Comparison of ENCODE assay signal across 11 cellular contexts in genomic region chr6:108650781-108651180, GRCh38.
DNase-seq lines count a peak whose midpoint lies in the region; ATAC-seq and TF ChIP-seq lines count a peak whose summit lies in the region.
"Had no signal": no experiment of that assay in that cellular context is flagged by ENCODE, and none has a peak within 500 bp of the region (broad histone marks: within the 10 kb centered on the region; RNA-seq: fewer than 3 reads in every experiment).

No MANE protein-coding gene starts in this region.

- intact Hi-C loops in prostate gland (cut with DNase I), result no loop called here
- intact Hi-C loops in CD4-positive, alpha-beta T cell (cut with DNase I, micrococcal nuclease), result no loop called here

- peaks cover 59% of the 10 kb centered on the region for H3K4me1 Mint-ChIP-seq in CD4-positive, alpha-beta T cell (ENCODE audit: low read depth)

- peak overlapping the region; percentile 73 to 75 for H3K27ac ChIP-seq in prostate gland
- H3K27ac ChIP-seq in CD4-positive, alpha-beta T cell (ENCODE audit: low read depth, low read length), result no peak overlapping the region

- DNase-seq in CD1c-positive myeloid dendritic cell (ENCODE audit: extremely low spot score) (peak; percentile 52), NOMO-1 treated with DMSO at 0.1 percent for 48 hours (lab: John Stamatoyannopoulos, UW; ENCODE audit: unreplicated experiment) (peak; percentile 83), choroid plexus epithelial cell (ENCODE audit: low read depth) (peak; percentile 83), prostate gland (ENCODE audit: low spot score) (no peak), DMS53 treated with DMSO at 0.1 percent for 48 hours (lab: John Stamatoyannopoulos, UW; ENCODE audit: unreplicated experiment) (no peak), NCI-H2171 treated with DMSO at 0.1 percent for 48 hours (lab: John Stamatoyannopoulos, UW) (no peak)
- no peak for DNase-seq in CD4-positive, alpha-beta T cell
- DNase-seq: DMS79 treated with DMSO at 0.1 percent for 48 hours, NCI-H2029 had no signal

- CTCF ChIA-PET in CD4-positive, alpha-beta T cell (lab: Charles Lee), result no interaction called here

- WGBS in prostate gland, result 62% methylated on average over 5 of the region's 5 CpGs

- no peak for ATAC-seq in CD4-positive, alpha-beta T cell (ENCODE audit: poor library complexity)
- no peak for ATAC-seq in GM21423 (IDR thresholded peaks at IDR 0.05; ENCODE audit: unreplicated experiment)

- H3K27me3 Mint-ChIP-seq in CD4-positive, alpha-beta T cell, result no peaks in the 10 kb centered on the region
- H3K27me3 Mint-ChIP-seq: activated naive CD4-positive, alpha-beta T cell treated with anti-CD3 and anti-CD28 coated beads, Interleukin-2, amount 50 U/mL, for 24 hours had no signal

- TF ChIP-seq POLR2A in prostate gland (IDR thresholded peaks at IDR 0.05), result no peak

- POLR2A ChIA-PET in CD4-positive, alpha-beta T cell (lab: Charles Lee), result interaction anchor here (0.6 kb wide), 1 partner anchor 77 kb away, joined by 3 read pairs; no protein-coding TSS in a partner anchor

- H3K4me3 ChIP-seq in choroid plexus epithelial cell (ENCODE audit: low read depth, low read length) (no peak overlapping the region), prostate gland (no peak overlapping the region)

- no peak overlapping the region for H3K27ac Mint-ChIP-seq in CD4-positive, alpha-beta T cell
- H3K27ac Mint-ChIP-seq: activated naive CD4-positive, alpha-beta T cell treated with anti-CD3 and anti-CD28 coated beads, Interleukin-2, amount 50 U/mL, for 24 hours had no signal

- H3K27me3 ChIP-seq in prostate gland (replicated peaks; ENCODE audit: insufficient read depth), result no peaks in the 10 kb centered on the region
- H3K27me3 ChIP-seq in CD4-positive, alpha-beta T cell (ENCODE audit: control insufficient read depth, insufficient read depth, low read length), result no peaks in the 10 kb centered on the region

- H3K9me3 ChIP-seq in prostate gland, result no peaks in the 10 kb centered on the region
- H3K9me3 ChIP-seq in CD4-positive, alpha-beta T cell (ENCODE audit: control insufficient read depth, low read length), result no peaks in the 10 kb centered on the region

- peaks cover 44% of the 10 kb centered on the region for H3K4me1 ChIP-seq in prostate gland (replicated peaks)

- TF ChIP-seq CTCF in choroid plexus epithelial cell (conservative IDR thresholded peaks at IDR 0.05; ENCODE audit: low read depth, low read length) (no peak), prostate gland (IDR thresholded peaks at IDR 0.05) (no peak)
- TF ChIP-seq CTCF in CD4-positive, alpha-beta T cell (IDR thresholded peaks at IDR 0.05), result no peak

- peaks cover 12% of the 10 kb centered on the region for H3K36me3 Mint-ChIP-seq in CD4-positive, alpha-beta T cell (ENCODE audit: low read depth)

- H3K9me3 Mint-ChIP-seq in CD4-positive, alpha-beta T cell, result no peaks in the 10 kb centered on the region
- H3K9me3 Mint-ChIP-seq: activated naive CD4-positive, alpha-beta T cell treated with anti-CD3 and anti-CD28 coated beads, Interleukin-2, amount 50 U/mL, for 24 hours had no signal

- no peaks in the 10 kb centered on the region for H3K36me3 ChIP-seq in prostate gland

- no peak overlapping the region for H3K4me3 Mint-ChIP-seq in CD4-positive, alpha-beta T cell
- H3K4me3 Mint-ChIP-seq: activated naive CD4-positive, alpha-beta T cell treated with anti-CD3 and anti-CD28 coated beads, Interleukin-2, amount 50 U/mL, for 24 hours had no signal

Comparison
In these comparisons a context has a peak if more than half of its experiments do, and no peak if none do; other contexts are left out.
1. DNase-seq: peak in CD1c-positive myeloid dendritic cell (single experiment), NOMO-1 treated with DMSO at 0.1 percent for 48 hours (single experiment) and choroid plexus epithelial cell (single experiment); none in prostate gland (single experiment), DMS53 treated with DMSO at 0.1 percent for 48 hours (single experiment), NCI-H2171 treated with DMSO at 0.1 percent for 48 hours (single experiment) and CD4-positive, alpha-beta T cell (0 of 10).